ENCODE assay signal across 8 cellular contexts in the genomic region with DNA sequence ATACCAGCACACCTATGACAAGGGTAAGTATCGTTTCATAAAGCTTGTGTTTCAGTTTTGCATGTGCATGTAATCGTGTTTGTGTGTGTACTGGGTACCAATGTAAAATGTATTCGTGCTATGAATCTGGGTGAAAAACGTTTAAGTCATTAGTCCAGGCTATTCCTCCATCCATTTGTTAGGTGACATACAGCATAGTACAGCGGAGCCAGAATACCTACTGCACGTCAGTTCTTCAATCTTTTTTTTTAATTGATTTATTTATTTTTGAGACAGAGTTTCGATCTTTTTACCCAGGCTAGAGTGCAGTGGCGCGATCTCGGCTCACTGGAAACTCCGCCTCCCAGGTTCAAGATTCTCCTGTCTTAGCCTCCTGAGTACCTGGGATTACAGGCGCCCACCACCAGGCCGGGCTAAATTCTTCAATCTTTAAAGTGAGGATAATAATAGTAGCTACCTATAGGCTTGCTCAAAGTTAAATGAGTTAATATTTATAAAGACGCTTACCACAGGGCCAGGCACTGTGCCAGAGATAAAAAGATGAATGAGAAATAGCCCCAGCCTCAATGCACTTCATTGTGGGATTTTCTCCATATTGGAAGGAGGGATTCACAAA. TPM values are rescaled to one million over a fixed set of nuclear protein-coding genes. Genes with fewer than 3 reads are reported as not detected.
DNase-seq lines count a peak whose midpoint lies in the region; ATAC-seq, FAIRE-seq and TF ChIP-seq lines count a peak whose summit lies in the region.

No MANE protein-coding gene starts in this region.

- FAIRE-seq in H1 (lab: Jason Lieb, UNC) = no peak

- H3K9me3 ChIP-seq in H1 (ENCODE audit: insufficient read depth in 2 of 2, low read depth in 1 of 2, low read length in 1 of 2) = no peaks in the 10 kb centered on the region
- H3K9me3 ChIP-seq in osteoblast (ENCODE audit: low read depth, low read length) = no peaks in the 10 kb centered on the region

- H3K4me2 ChIP-seq in H1 (ENCODE audit: insufficient read depth in 1 of 2, low read depth in 2 of 2, low read length in 2 of 2) = peak overlapping the region; percentile 71 to 91
- H3K4me2 ChIP-seq in osteoblast (ENCODE audit: insufficient read depth, low read length) = peak overlapping the region; percentile 80

- no peak overlapping the region for H2BK120ac ChIP-seq in H1 (replicated peaks; ENCODE audit: low read depth, low read length)

- H3K23ac ChIP-seq in H1 (ENCODE audit: insufficient read length) = no peak overlapping the region

- peaks cover 6 to 19% of the 10 kb centered on the region in 2 experiments for H3K79me2 ChIP-seq in H1 (ENCODE audit: control insufficient read depth in 1 of 2, insufficient read depth in 2 of 2, low read length in 2 of 2)
- peaks cover 21% of the 10 kb centered on the region for H3K79me2 ChIP-seq in osteoblast (ENCODE audit: insufficient read depth, low read length)

- no peak for TF ChIP-seq POLR2A in H1 (IDR thresholded peaks at IDR 0.05; ENCODE audit: control extremely low read depth in 1 of 2, low read depth in 2 of 2, low read length in 2 of 2)

- no peak overlapping the region for H4K8ac ChIP-seq in H1 (ENCODE audit: extremely low read depth, insufficient read depth, low read length)

- no peak overlapping the region for H4K91ac ChIP-seq in H1 (replicated peaks; ENCODE audit: insufficient read length, low read length)

- H3K14ac ChIP-seq in H1 (ENCODE audit: insufficient read length) = no peak overlapping the region

- POLR2A ChIA-PET in H1 (lab: Charles Lee; ENCODE audit: partially characterized antibody) = interaction anchor here (0.5 to 5.2 kb wide), 18 partner anchors 10 to 323 kb away, joined by 3 to 46 read pairs (median 4); a partner anchor contains a TSS

- peak overlapping the region; percentile 20 to 56 (median 24); a peak in 6 of 8 replicates for H3K4me3 ChIP-seq in H1 (ENCODE audit: extremely low read depth in 1 of 4, insufficient read depth in 2 of 4, low read depth in 3 of 4, low read length in 4 of 4)
- H3K4me3 ChIP-seq in osteoblast (ENCODE audit: insufficient read depth, low read length) = peak overlapping the region; percentile 95

- DNase-seq in NCI-H2227 treated with DMSO at 0.1 percent for 48 hours (lab: John Stamatoyannopoulos, UW) (peak; percentile 48), H1 (ENCODE audit: low read depth in 1 of 2, low spot score in 2 of 2) (peak in 1 of 2 experiments; percentile 59), osteoblast (ENCODE audit: insufficient read length, low spot score, missing footprints) (no peak), retina (no peak), NCI-H748 (lab: John Stamatoyannopoulos, UW; ENCODE audit: unreplicated experiment) (no peak)

- H3K27ac ChIP-seq in H1 (ENCODE audit: low read depth, low read length) (peak overlapping the region; percentile 71; the same call in 1 of the 2 replicates), osteoblast (ENCODE audit: low read depth, low read length) (peak overlapping the region; percentile 38)

- CTCF ChIA-PET in H1 (lab: Charles Lee; ENCODE audit: partially characterized antibody) = interaction anchor here (0.5 to 5.1 kb wide), 17 partner anchors 9 to 422 kb away, joined by 3 to 54 read pairs (median 4); a partner anchor contains a TSS

- H3K36me3 ChIP-seq in H1 (ENCODE audit: control insufficient read depth in 2 of 4, insufficient read depth in 4 of 4, low read length in 3 of 4) (peaks cover 13 to 36% (median 21%) of the 10 kb centered on the region in 4 experiments), osteoblast (ENCODE audit: insufficient read depth, low read length) (peaks cover 36% of the 10 kb centered on the region)

- H2AFZ ChIP-seq in H1 (ENCODE audit: low read length) = no peak overlapping the region
- H2AFZ ChIP-seq in osteoblast (ENCODE audit: low read length) = peak overlapping the region; percentile 73

- H2AK5ac ChIP-seq in H1 (ENCODE audit: low read depth, low read length) = no peak overlapping the region

- H3K56ac ChIP-seq in H1 (replicated peaks; ENCODE audit: insufficient read length, low read depth, low read length) = peak overlapping the region; percentile 20

- TF ChIP-seq CTCF in H1 (IDR thresholded peaks at IDR 0.05; ENCODE audit: control extremely low read depth in 1 of 3, insufficient read depth in 1 of 3, low read depth in 1 of 3, low read length in 3 of 3) (no peak), osteoblast (IDR thresholded peaks at IDR 0.05; ENCODE audit: extremely low read depth, low read depth, low read length) (no peak)

- peak overlapping the region; percentile 69 for H4K5ac ChIP-seq in H1 (ENCODE audit: insufficient read length, low read depth, low read length)

- H3K18ac ChIP-seq in H1 (ENCODE audit: extremely low read depth, low read length) = no peak overlapping the region

- H3K27me3 ChIP-seq in H1 (replicated peaks in 1 of 4; ENCODE audit: control insufficient read depth in 3 of 4, extremely low read depth in 1 of 4, insufficient read depth in 3 of 4, low read length in 3 of 4) (no peaks in the 10 kb centered on the region), osteoblast (ENCODE audit: insufficient read depth, low read length) (no peaks in the 10 kb centered on the region)

- 39% methylated on average over 14 of the region's 14 CpGs; no CpG with 5 or more reads in 1 of the 2 experiments for WGBS in H1 (ENCODE audit: extremely low coverage in 1 of 2, insufficient coverage in 1 of 2, insufficient read length in 1 of 2, insufficient replicate concordance in 2 of 2, low coverage in 1 of 2, low lambda C conversion rate in 2 of 2, missing lambda C conversion rate in 1 of 2), 2 experiments

- H4K20me1 ChIP-seq in H1 (replicated peaks in 1 of 2; ENCODE audit: control insufficient read depth in 1 of 2, insufficient read depth in 2 of 2, low read length in 2 of 2) = peaks cover 0 to 4% of the 10 kb centered on the region in 2 experiments
- H4K20me1 ChIP-seq in osteoblast (ENCODE audit: insufficient read depth, low read length) = peaks cover 19% of the 10 kb centered on the region

- TF ChIP-seq RAD21 in H1 (IDR thresholded peaks at IDR 0.05 in 1 of 2, conservative IDR thresholded peaks at IDR 0.05 in 1 of 2; ENCODE audit: low read depth in 2 of 2, low read length in 2 of 2) = no peak

- peak; percentile 7 for ATAC-seq in GM19351 (IDR thresholded peaks at IDR 0.05; ENCODE audit: unreplicated experiment)
- ATAC-seq in GM21390 (IDR thresholded peaks at IDR 0.05; ENCODE audit: unreplicated experiment) = no peak
- ATAC-seq in HG02885 (IDR thresholded peaks at IDR 0.05; ENCODE audit: poor library complexity, unreplicated experiment) = no peak

- no peak overlapping the region for H2BK15ac ChIP-seq in H1 (ENCODE audit: low read length)

- H3K4me1 ChIP-seq in H1 (replicated peaks in 1 of 4; ENCODE audit: control insufficient read depth in 3 of 4, insufficient read depth in 4 of 4, low read length in 3 of 4) = peaks cover 0 to 10% (median 4%) of the 10 kb centered on the region in 4 experiments; a peak in 5 of 7 replicates
- peaks cover 16% of the 10 kb centered on the region for H3K4me1 ChIP-seq in osteoblast (ENCODE audit: insufficient read depth, low read length)

- H2BK12ac ChIP-seq in H1 (ENCODE audit: low read depth, low read length) = no peak overlapping the region

- no peak for TF ChIP-seq EP300 in H1 (IDR thresholded peaks at IDR 0.05; ENCODE audit: borderline replicate concordance in 1 of 2, low read depth in 2 of 2, low read length in 2 of 2)

- no peak overlapping the region; the same call in 1 of the 2 replicates for H2BK5ac ChIP-seq in H1 (ENCODE audit: low read depth, low read length)

- H3K23me2 ChIP-seq in H1 (ENCODE audit: low read depth, low read length) = peaks cover 4% of the 10 kb centered on the region

- H2BK20ac ChIP-seq in H1 (ENCODE audit: low read length) = no peak overlapping the region

- H3K9ac ChIP-seq in H1 (replicated peaks in 1 of 4; ENCODE audit: extremely low read depth in 1 of 4, low read depth in 3 of 4, low read length in 3 of 4) = peak overlapping the region in 3 of 4 experiments; percentile 17 to 64 (median 29); a peak in 2 of 7 replicates

- H3K4ac ChIP-seq in H1 (replicated peaks; ENCODE audit: insufficient read length, low read depth, low read length) = no peak overlapping the region

- H3K79me1 ChIP-seq in H1 (ENCODE audit: low read depth, low read length) = peaks cover 3% of the 10 kb centered on the region; the same call in 1 of the 2 replicates

RNA-seq across cellular contexts. Expression of a gene that starts 0.6 kb away (rescaled TPM):
- total RNA-seq in H1 (2021; fragmentation: NEBNext Ultra II Directional; extraction: Animal tissue kit (Norgen Biotek cat#: 25700)) = 53.4 and 64.3 TPM in 2 replicates
- polyA plus RNA-seq in H1 (2011; rRNA removed) = 1,236 and 1,922 TPM in 2 replicates
- 1,367 TPM for polyA plus RNA-seq in H1 (2011; cell fraction: cytosol; rRNA removed)
- 259 TPM for polyA plus RNA-seq in H1 (2011; cell fraction: nucleus; rRNA removed)
- 666 to 921 TPM (median 701 TPM) in 4 replicates for polyA plus RNA-seq in H1 (2012, experiment 1 of 2)
- polyA plus RNA-seq in H1 (2012, experiment 2 of 2) = 1,419 TPM
- 1,796 TPM for polyA plus RNA-seq in H1 (2013, experiment 1 of 2)
- polyA plus RNA-seq in H1 (2013, experiment 2 of 2) = 1,827 TPM
- 257 and 286 TPM in 2 replicates for polyA minus RNA-seq in H1 (2011; rRNA and poly(A)+ RNA removed)
- 72.8 TPM for polyA minus RNA-seq in H1 (2011; cell fraction: cytosol; rRNA and poly(A)+ RNA removed)
- 102 TPM for polyA minus RNA-seq in H1 (2011; cell fraction: nucleus; rRNA and poly(A)+ RNA removed)
- 162 and 459 TPM in 2 replicates for total RNA-seq in osteoblast

RNA-seq across cellular contexts. Expression of a gene that starts 20.2 kb away (rescaled TPM):
- 12.5 and 13.3 TPM in 2 replicates for total RNA-seq in H1 (2021; fragmentation: NEBNext Ultra II Directional; extraction: Animal tissue kit (Norgen Biotek cat#: 25700))
- polyA plus RNA-seq in H1 (2011; rRNA removed) = 8.0 and 12.9 TPM in 2 replicates
- polyA plus RNA-seq in H1 (2011; cell fraction: cytosol; rRNA removed) = 6.9 TPM
- 23.0 TPM for polyA plus RNA-seq in H1 (2011; cell fraction: nucleus; rRNA removed)
- 8.7 to 11.2 TPM (median 9.7 TPM) in 4 replicates for polyA plus RNA-seq in H1 (2012, experiment 1 of 2)
- 5.1 TPM for polyA plus RNA-seq in H1 (2012, experiment 2 of 2)
- 8.4 TPM for polyA plus RNA-seq in H1 (2013, experiment 1 of 2)
- polyA plus RNA-seq in H1 (2013, experiment 2 of 2) = 7.2 TPM
- 10.9 and 12.9 TPM in 2 replicates for polyA minus RNA-seq in H1 (2011; rRNA and poly(A)+ RNA removed)
- 8.5 TPM for polyA minus RNA-seq in H1 (2011; cell fraction: cytosol; rRNA and poly(A)+ RNA removed)
- polyA minus RNA-seq in H1 (2011; cell fraction: nucleus; rRNA and poly(A)+ RNA removed) = 7.0 TPM
- 1.2 and 2.5 TPM in 2 replicates for total RNA-seq in osteoblast

RNA-seq across cellular contexts. Expression of a gene that starts 38.9 kb away (rescaled TPM):
- 49.2 and 52.4 TPM in 2 replicates for total RNA-seq in H1 (2021; fragmentation: NEBNext Ultra II Directional; extraction: Animal tissue kit (Norgen Biotek cat#: 25700))
- polyA plus RNA-seq in H1 (2011; rRNA removed) = 33.9 and 43.4 TPM in 2 replicates
- 42.1 TPM for polyA plus RNA-seq in H1 (2011; cell fraction: cytosol; rRNA removed)
- 84.6 TPM for polyA plus RNA-seq in H1 (2011; cell fraction: nucleus; rRNA removed)
- 41.7 to 55.5 TPM (median 51.4 TPM) in 4 replicates for polyA plus RNA-seq in H1 (2012, experiment 1 of 2)
- polyA plus RNA-seq in H1 (2012, experiment 2 of 2) = 18.7 TPM
- polyA plus RNA-seq in H1 (2013, experiment 1 of 2) = 57.7 TPM
- 59.8 TPM for polyA plus RNA-seq in H1 (2013, experiment 2 of 2)
- 158 and 203 TPM in 2 replicates for polyA minus RNA-seq in H1 (2011; rRNA and poly(A)+ RNA removed)
- polyA minus RNA-seq in H1 (2011; cell fraction: cytosol; rRNA and poly(A)+ RNA removed) = 47.3 TPM
- 53.6 TPM for polyA minus RNA-seq in H1 (2011; cell fraction: nucleus; rRNA and poly(A)+ RNA removed)
- total RNA-seq in osteoblast = 1.1 and 2.4 TPM in 2 replicates

RNA-seq across cellular contexts. Expression of a gene that starts 44.0 kb away (rescaled TPM):
- 22.5 and 23.1 TPM in 2 replicates for total RNA-seq in H1 (2021; fragmentation: NEBNext Ultra II Directional; extraction: Animal tissue kit (Norgen Biotek cat#: 25700))
- polyA plus RNA-seq in H1 (2011; rRNA removed) = 26.8 and 31.3 TPM in 2 replicates
- polyA plus RNA-seq in H1 (2011; cell fraction: cytosol; rRNA removed) = 29.5 TPM
- 47.9 TPM for polyA plus RNA-seq in H1 (2011; cell fraction: nucleus; rRNA removed)
- polyA plus RNA-seq in H1 (2012, experiment 1 of 2) = 20.1 to 28.2 TPM (median 26.6 TPM) in 4 replicates
- 24.9 TPM for polyA plus RNA-seq in H1 (2012, experiment 2 of 2)
- 21.4 TPM for polyA plus RNA-seq in H1 (2013, experiment 1 of 2)
- polyA plus RNA-seq in H1 (2013, experiment 2 of 2) = 21.5 TPM
- polyA minus RNA-seq in H1 (2011; rRNA and poly(A)+ RNA removed) = 42.7 and 45.5 TPM in 2 replicates
- 16.3 TPM for polyA minus RNA-seq in H1 (2011; cell fraction: cytosol; rRNA and poly(A)+ RNA removed)
- polyA minus RNA-seq in H1 (2011; cell fraction: nucleus; rRNA and poly(A)+ RNA removed) = 31.2 TPM
- total RNA-seq in osteoblast = 12.3 and 13.0 TPM in 2 replicates

Comparison
In these comparisons a context has a peak if more than half of its experiments do, and no peak if none do; other contexts are left out.
1. RNA of a gene that starts 38.9 kb away (total RNA-seq): 49.2 to 52.4 TPM in H1; 1.1 to 2.4 TPM in osteoblast; every median in the first group is over 10 times any median in the second.